In genomic region chr4:16843831-16844508, GRCh38 we compare ENCODE assay signal across 10 cellular contexts. TPM values are rescaled to one million over a fixed set of nuclear protein-coding genes. Genes with fewer than 3 reads are reported as not detected.
DNase-seq lines count a peak whose midpoint lies in the region; ATAC-seq and TF ChIP-seq lines count a peak whose summit lies in the region.
"Had no signal": no experiment of that assay in that cellular context is flagged by ENCODE, and none has a peak within 500 bp of the region (broad histone marks: within the 10 kb centered on the region; RNA-seq: fewer than 3 reads in every experiment).

No MANE protein-coding gene starts in this region.

- DNase-seq in GM04504 (ENCODE audit: low read depth) (peak; percentile 53), NT2/D1 (ENCODE audit: low read depth, low spot score) (peak; percentile 13), fibroblast of pulmonary artery (ENCODE audit: low read depth) (peak; percentile 83), osteoblast (ENCODE audit: insufficient read length, low spot score, missing footprints) (peak; percentile 66), esophagus squamous epithelium (lab: John Stamatoyannopoulos, UW) (no peak), osteocyte (ENCODE audit: extremely low spot score, unreplicated experiment) (no peak), middle frontal gyrus (ENCODE audit: extremely low spot score, low spot score) (no peak)
- no peak for DNase-seq in naive thymus-derived CD8-positive, alpha-beta T cell
- DNase-seq: NCI-H2029 treated with DMSO at 0.1 percent for 48 hours, PC-9 had no signal

- ATAC-seq in naive thymus-derived CD8-positive, alpha-beta T cell, result no peak

- H3K4me2 ChIP-seq in osteoblast (ENCODE audit: insufficient read depth, low read length), result no peak overlapping the region
- H3K4me2 ChIP-seq: PC-9 had no signal

- no peak for TF ChIP-seq CTCF in fibroblast of pulmonary artery (IDR thresholded peaks at IDR 0.05; ENCODE audit: low read length, missing control alignments)
- no peak for TF ChIP-seq CTCF in osteoblast (IDR thresholded peaks at IDR 0.05; ENCODE audit: extremely low read depth, low read depth, low read length)
- TF ChIP-seq CTCF in esophagus squamous epithelium (IDR thresholded peaks at IDR 0.05), result no peak
- TF ChIP-seq CTCF in osteocyte (IDR thresholded peaks at IDR 0.05), result no peak

- H2AFZ ChIP-seq in osteoblast (ENCODE audit: low read length), result no peak overlapping the region
- H2AFZ ChIP-seq: PC-9 had no signal

- no peaks in the 10 kb centered on the region for H3K4me1 ChIP-seq in NT2/D1 (ENCODE audit: insufficient read depth, insufficient read length)
- H3K4me1 ChIP-seq in osteoblast (ENCODE audit: insufficient read depth, low read length), result peaks cover 11% of the 10 kb centered on the region
- H3K4me1 ChIP-seq in esophagus squamous epithelium, result peaks cover 0 to 20% (median 7%) of the 10 kb centered on the region in 3 donors

- H3K27me3 Mint-ChIP-seq in naive thymus-derived CD8-positive, alpha-beta T cell, result peaks cover 0 to 5% (median 4%) of the 10 kb centered on the region in 5 donors
- H3K27me3 Mint-ChIP-seq in osteocyte (ENCODE audit: unreplicated experiment), result no peaks in the 10 kb centered on the region

- H3K27me3 ChIP-seq in NT2/D1 (ENCODE audit: insufficient read depth, insufficient read length) (no peaks in the 10 kb centered on the region), osteoblast (ENCODE audit: insufficient read depth, low read length) (no peaks in the 10 kb centered on the region), esophagus squamous epithelium (no peaks in the 10 kb centered on the region)

- no peaks in the 10 kb centered on the region for H3K36me3 Mint-ChIP-seq in naive thymus-derived CD8-positive, alpha-beta T cell
- no peaks in the 10 kb centered on the region for H3K36me3 Mint-ChIP-seq in osteocyte (ENCODE audit: unreplicated experiment)

- H4K20me1 ChIP-seq in osteoblast (ENCODE audit: insufficient read depth, low read length), result no peaks in the 10 kb centered on the region

- intact Hi-C loops in esophagus squamous epithelium (cut with DNase I), result no loop called here

- H3K27ac Mint-ChIP-seq in naive thymus-derived CD8-positive, alpha-beta T cell, result no peak overlapping the region
- no peak overlapping the region for H3K27ac Mint-ChIP-seq in osteocyte (ENCODE audit: unreplicated experiment)

- no peak overlapping the region for H3K9ac ChIP-seq in NT2/D1 (ENCODE audit: insufficient read length, low read depth)

- no peaks in the 10 kb centered on the region for H3K9me3 Mint-ChIP-seq in naive thymus-derived CD8-positive, alpha-beta T cell
- no peaks in the 10 kb centered on the region for H3K9me3 Mint-ChIP-seq in osteocyte (ENCODE audit: unreplicated experiment)

- H3K27ac ChIP-seq in osteoblast (ENCODE audit: low read depth, low read length), result no peak overlapping the region
- peak overlapping the region in 1 of 4 donors; percentile 30 for H3K27ac ChIP-seq in esophagus squamous epithelium
- H3K27ac ChIP-seq: PC-9 had no signal

- H3K4me3 ChIP-seq in NT2/D1 (ENCODE audit: insufficient read length, low read depth) (no peak overlapping the region), fibroblast of pulmonary artery (replicated peaks; ENCODE audit: low read depth, low read length) (no peak overlapping the region), osteoblast (ENCODE audit: insufficient read depth, low read length) (no peak overlapping the region), esophagus squamous epithelium (no peak overlapping the region)
- H3K4me3 ChIP-seq: PC-9 had no signal

- no peaks in the 10 kb centered on the region for H3K9me3 ChIP-seq in NT2/D1 (ENCODE audit: insufficient read depth, low read length)
- no peaks in the 10 kb centered on the region for H3K9me3 ChIP-seq in osteoblast (ENCODE audit: low read depth, low read length)
- no peaks in the 10 kb centered on the region for H3K9me3 ChIP-seq in esophagus squamous epithelium

- no peaks in the 10 kb centered on the region for H3K4me1 Mint-ChIP-seq in naive thymus-derived CD8-positive, alpha-beta T cell
- peaks cover 12% of the 10 kb centered on the region for H3K4me1 Mint-ChIP-seq in osteocyte (ENCODE audit: unreplicated experiment)

- 65 to 68% methylated on average over 6 of the region's 6 CpGs for WGBS in esophagus squamous epithelium, 2 donors

- H3K4me3 Mint-ChIP-seq in naive thymus-derived CD8-positive, alpha-beta T cell, result no peak overlapping the region
- H3K4me3 Mint-ChIP-seq in osteocyte (ENCODE audit: unreplicated experiment), result no peak overlapping the region

- H3K36me3 ChIP-seq in NT2/D1 (ENCODE audit: insufficient read depth, insufficient read length, low read length) (peaks cover 9% of the 10 kb centered on the region), osteoblast (ENCODE audit: insufficient read depth, low read length) (peaks cover 10% of the 10 kb centered on the region), esophagus squamous epithelium (no peaks in the 10 kb centered on the region)

- H3K79me2 ChIP-seq in osteoblast (ENCODE audit: insufficient read depth, low read length), result no peaks in the 10 kb centered on the region

- POLR2A ChIA-PET in naive thymus-derived CD8-positive, alpha-beta T cell (lab: Charles Lee), result no interaction called here

- no peak for TF ChIP-seq POLR2A in esophagus squamous epithelium (IDR thresholded peaks at IDR 0.05)

RNA-seq across cellular contexts. Expression of gene LDB2, which starts 54.5 kb away (rescaled TPM):
- total RNA-seq in osteoblast (18.8 and 21.8 TPM in 2 replicates), esophagus squamous epithelium (10 to 100 TPM in 1 of 4 donors, 1 to 10 TPM in 3; 3.0 to 16.0 (median 5.9) TPM), osteocyte (5.2 and 8.7 TPM in 2 replicates)
- total RNA-seq in naive thymus-derived CD8-positive, alpha-beta T cell, result not detected
- polyA plus RNA-seq in naive thymus-derived CD8-positive, alpha-beta T cell, result under 1 TPM in 1 of 3 donors, not detected in 2; 0.38 TPM
- total RNA-seq: PC-9 had no signal

Comparison
In these comparisons a context has a peak if more than half of its experiments do, and no peak if none do; other contexts are left out.
1. DNase-seq: peak in GM04504 (single experiment), NT2/D1 (single experiment), fibroblast of pulmonary artery (single experiment) and osteoblast (single experiment); none in esophagus squamous epithelium (single experiment), naive thymus-derived CD8-positive, alpha-beta T cell (0 of 10), osteocyte (single experiment) and middle frontal gyrus (single experiment).